14 cellular contexts compared by ENCODE assay signal in genomic region chr7:6621195-6622128, GRCh38. TPM values are rescaled to one million over a fixed set of nuclear protein-coding genes. Genes with fewer than 3 reads are reported as not detected.
DNase-seq lines count a peak whose midpoint lies in the region; ATAC-seq and TF ChIP-seq lines count a peak whose summit lies in the region.
"Had no signal": no experiment of that assay in that cellular context is flagged by ENCODE, and none has a peak within 500 bp of the region (broad histone marks: within the 10 kb centered on the region; RNA-seq: fewer than 3 reads in every experiment).

No MANE protein-coding gene starts in this region.

- H3K36me3 Mint-ChIP-seq in activated T-cell treated with anti-CD3 and anti-CD28 coated beads, Interleukin-2, amount 50 U/mL, for 72 hours (ENCODE audit: insufficient read depth in 2 of 2) = peaks cover 0 to 2% of the 10 kb centered on the region in 2 donors
- H3K36me3 Mint-ChIP-seq in stimulated activated memory B cell treated with anti-CD40 and anti-IgM and Interleukin-4, amounts not matched to agents 10 μg/mL and 1 μg/mL and 100 μg/mL, for 72 hours = peaks cover 9% of the 10 kb centered on the region

- no peaks in the 10 kb centered on the region for H3K27me3 ChIP-seq in effector memory CD4-positive, alpha-beta T cell (replicated peaks; ENCODE audit: control insufficient read depth, insufficient read depth, low read length, poor library complexity, severe bottlenecking)
- peaks cover 4% of the 10 kb centered on the region for H3K27me3 ChIP-seq in transverse colon
- H3K27me3 ChIP-seq: gastrocnemius medialis, pancreas had no signal

- H3K27me3 Mint-ChIP-seq in activated T-cell treated with anti-CD3 and anti-CD28 coated beads, Interleukin-2, amount 50 U/mL, for 72 hours (ENCODE audit: low read depth) = no peaks in the 10 kb centered on the region
- no peaks in the 10 kb centered on the region for H3K27me3 Mint-ChIP-seq in stimulated activated memory B cell treated with anti-CD40 and anti-IgM and Interleukin-4, amounts not matched to agents 10 μg/mL and 1 μg/mL and 100 μg/mL, for 72 hours
- H3K27me3 Mint-ChIP-seq: stimulated activated naive CD8-positive, alpha-beta T cell treated with anti-CD3 and anti-CD28 coated beads, Interleukin-15, amount 100 ng/mL, for 72 hours had no signal

- peak overlapping the region; percentile 10 to 34 for H3K4me3 Mint-ChIP-seq in activated T-cell treated with anti-CD3 and anti-CD28 coated beads, Interleukin-2, amount 50 U/mL, for 72 hours
- peak overlapping the region; percentile 50 for H3K4me3 Mint-ChIP-seq in stimulated activated memory B cell treated with anti-CD40 and anti-IgM and Interleukin-4, amounts not matched to agents 10 μg/mL and 1 μg/mL and 100 μg/mL, for 72 hours

- H3K9me3 Mint-ChIP-seq in activated T-cell treated with anti-CD3 and anti-CD28 coated beads, Interleukin-2, amount 50 U/mL, for 72 hours = no peaks in the 10 kb centered on the region
- H3K9me3 Mint-ChIP-seq in stimulated activated memory B cell treated with anti-CD40 and anti-IgM and Interleukin-4, amounts not matched to agents 10 μg/mL and 1 μg/mL and 100 μg/mL, for 72 hours = no peaks in the 10 kb centered on the region
- H3K9me3 Mint-ChIP-seq: stimulated activated naive CD8-positive, alpha-beta T cell treated with anti-CD3 and anti-CD28 coated beads, Interleukin-15, amount 100 ng/mL, for 72 hours had no signal

- no peak overlapping the region for H3K27ac Mint-ChIP-seq in activated T-cell treated with anti-CD3 and anti-CD28 coated beads, Interleukin-2, amount 50 U/mL, for 72 hours
- peak overlapping the region; percentile 38 for H3K27ac Mint-ChIP-seq in stimulated activated memory B cell treated with anti-CD40 and anti-IgM and Interleukin-4, amounts not matched to agents 10 μg/mL and 1 μg/mL and 100 μg/mL, for 72 hours
- H3K27ac Mint-ChIP-seq: stimulated activated naive CD8-positive, alpha-beta T cell treated with anti-CD3 and anti-CD28 coated beads, Interleukin-15, amount 100 ng/mL, for 72 hours had no signal

- in situ Hi-C loops in transverse colon (cut with MboI; ENCODE audit: low pct_ligation_motif_present in 1 of 4, low pct_unique_long_range_greater_than_20kb in 1 of 4, low sequenced_read_pairs in 3 of 4) = no loop called here

- 84% methylated on average over 20 of the region's 20 CpGs; no CpG with 5 or more reads in 1 of the 2 donors for WGBS in transverse colon (ENCODE audit: low coverage in 1 of 2), 2 donors

- no peak overlapping the region for H3K27ac ChIP-seq in effector memory CD4-positive, alpha-beta T cell (ENCODE audit: insufficient read depth, low read length, poor library complexity, severe bottlenecking)
- H3K27ac ChIP-seq in transverse colon = no peak overlapping the region
- H3K27ac ChIP-seq: gastrocnemius medialis, pancreas, SJSA1 had no signal

- no peak for DNase-seq in activated T-cell treated with anti-CD3 and anti-CD28 coated beads, Interleukin-2, amount 50 U/mL, for 72 hours
- no peak for DNase-seq in activated T-cell treated with anti-CD3 and anti-CD28 coated beads, Interleukin-2, amount 50 U/mL, for 48 hours
- DNase-seq in NCI-H1694 (lab: John Stamatoyannopoulos, UW) = peak; percentile 40
- no peak for DNase-seq in effector memory CD4-positive, alpha-beta T cell
- no peak for DNase-seq in transverse colon
- no peak for DNase-seq in NCI-H1417 treated with DMSO at 0.1 percent for 48 hours (lab: John Stamatoyannopoulos, UW)
- no peak for DNase-seq in NOMO-1 treated with dmso at 0.1 percent for 144 hours (lab: John Stamatoyannopoulos, UW; ENCODE audit: unreplicated experiment)
- DNase-seq: central memory CD4-positive, alpha-beta T cell; gastrocnemius medialis; NK-92 treated with Interleukin-12 subunit alpha and Interleukin-12 subunit beta, amount 100 ng/mL, for 24 hours; pancreas; stimulated activated naive CD8-positive, alpha-beta T cell treated with anti-CD3 and anti-CD28 coated beads, Interleukin-15, amount 100 ng/mL, for 72 hours had no signal

- H3K36me3 ChIP-seq in effector memory CD4-positive, alpha-beta T cell (ENCODE audit: control insufficient read depth, insufficient read depth, low read length) = no peaks in the 10 kb centered on the region
- H3K36me3 ChIP-seq in transverse colon = no peaks in the 10 kb centered on the region
- H3K36me3 ChIP-seq: SJSA1 had no signal

- H3K4me3 ChIP-seq in effector memory CD4-positive, alpha-beta T cell (ENCODE audit: insufficient read depth, low read depth, low read length, poor library complexity, severe bottlenecking) = peak overlapping the region; percentile 25
- no peak overlapping the region for H3K4me3 ChIP-seq in transverse colon
- H3K4me3 ChIP-seq: gastrocnemius medialis, pancreas, SJSA1 had no signal

- peaks cover 16% of the 10 kb centered on the region for H3K4me1 ChIP-seq in effector memory CD4-positive, alpha-beta T cell (ENCODE audit: control insufficient read depth, insufficient read depth, low read length, poor library complexity, severe bottlenecking)
- peaks cover 0 to 21% (median 2%) of the 10 kb centered on the region in 4 donors for H3K4me1 ChIP-seq in transverse colon
- H3K4me1 ChIP-seq: gastrocnemius medialis, pancreas, SJSA1 had no signal

- no peak for ATAC-seq in activated T-cell treated with anti-CD3 and anti-CD28 coated beads, Interleukin-2, amount 50 U/mL, for 72 hours (replicated peaks in 1 of 2)
- peak; percentile 62 for ATAC-seq in stimulated activated memory B cell treated with anti-CD40 and anti-IgM and Interleukin-4, amounts not matched to agents 10 μg/mL and 1 μg/mL and 100 μg/mL, for 72 hours
- ATAC-seq: gastrocnemius medialis, pancreas had no signal

- no peak for TF ChIP-seq EP300 in transverse colon (IDR thresholded peaks at IDR 0.05; ENCODE audit: low read depth)

- H3K4me1 Mint-ChIP-seq in activated T-cell treated with anti-CD3 and anti-CD28 coated beads, Interleukin-2, amount 50 U/mL, for 72 hours (ENCODE audit: low read depth) = peaks cover 40% of the 10 kb centered on the region
- H3K4me1 Mint-ChIP-seq in stimulated activated memory B cell treated with anti-CD40 and anti-IgM and Interleukin-4, amounts not matched to agents 10 μg/mL and 1 μg/mL and 100 μg/mL, for 72 hours = peaks cover 44% of the 10 kb centered on the region

- no peaks in the 10 kb centered on the region for H3K9me3 ChIP-seq in effector memory CD4-positive, alpha-beta T cell (ENCODE audit: control insufficient read depth, low read length)
- H3K9me3 ChIP-seq in transverse colon = no peaks in the 10 kb centered on the region
- H3K9me3 ChIP-seq: gastrocnemius medialis, pancreas, SJSA1 had no signal

- no peak for TF ChIP-seq CTCF in transverse colon (IDR thresholded peaks at IDR 0.05)

- intact Hi-C loops in transverse colon (cut with DNase I; ENCODE audit: low total_unique reads) = no loop called here

- no peak for TF ChIP-seq POLR2A in transverse colon (IDR thresholded peaks at IDR 0.05)

RNA-seq across cellular contexts. Expression of gene ZNF853, which starts 6.1 kb away (rescaled TPM):
- 1 to 10 TPM; 3.2 to 4.0 TPM for total RNA-seq in activated T-cell treated with anti-CD3 and anti-CD28 coated beads, Interleukin-2, amount 50 U/mL, for 72 hours
- total RNA-seq in transverse colon = 10 to 100 TPM in 1 of 4 donors, 1 to 10 TPM in 3; 2.9 to 18.7 (median 7.3) TPM

RNA-seq across cellular contexts. Expression of gene ZNF316, which starts 15.7 kb away (rescaled TPM):
- total RNA-seq in activated T-cell treated with anti-CD3 and anti-CD28 coated beads, Interleukin-2, amount 50 U/mL, for 72 hours = 10 to 100 TPM; 23.5 to 24.6 TPM
- total RNA-seq in transverse colon = 100 to 1,000 TPM in 1 of 4 donors, 10 to 100 TPM in 3; 15.3 to 188 (median 50.9) TPM

RNA-seq across cellular contexts. Expression of gene INTS15, which starts 31.6 kb away (rescaled TPM):
- total RNA-seq in activated T-cell treated with anti-CD3 and anti-CD28 coated beads, Interleukin-2, amount 50 U/mL, for 72 hours = 10 to 100 TPM; 32.5 to 33.4 TPM
- total RNA-seq in transverse colon = 10 to 100 TPM; 21.8 to 56.5 (median 32.6) TPM

RNA-seq across cellular contexts. Expression of gene ZDHHC4, which starts 44.2 kb away (rescaled TPM):
- total RNA-seq in activated T-cell treated with anti-CD3 and anti-CD28 coated beads, Interleukin-2, amount 50 U/mL, for 72 hours = 10 to 100 TPM; 48.5 to 48.9 TPM
- 10 to 100 TPM in 3 of 4 donors, 1 to 10 TPM in 1; 6.4 to 53.8 (median 26.1) TPM for total RNA-seq in transverse colon
